In the genomic region with DNA sequence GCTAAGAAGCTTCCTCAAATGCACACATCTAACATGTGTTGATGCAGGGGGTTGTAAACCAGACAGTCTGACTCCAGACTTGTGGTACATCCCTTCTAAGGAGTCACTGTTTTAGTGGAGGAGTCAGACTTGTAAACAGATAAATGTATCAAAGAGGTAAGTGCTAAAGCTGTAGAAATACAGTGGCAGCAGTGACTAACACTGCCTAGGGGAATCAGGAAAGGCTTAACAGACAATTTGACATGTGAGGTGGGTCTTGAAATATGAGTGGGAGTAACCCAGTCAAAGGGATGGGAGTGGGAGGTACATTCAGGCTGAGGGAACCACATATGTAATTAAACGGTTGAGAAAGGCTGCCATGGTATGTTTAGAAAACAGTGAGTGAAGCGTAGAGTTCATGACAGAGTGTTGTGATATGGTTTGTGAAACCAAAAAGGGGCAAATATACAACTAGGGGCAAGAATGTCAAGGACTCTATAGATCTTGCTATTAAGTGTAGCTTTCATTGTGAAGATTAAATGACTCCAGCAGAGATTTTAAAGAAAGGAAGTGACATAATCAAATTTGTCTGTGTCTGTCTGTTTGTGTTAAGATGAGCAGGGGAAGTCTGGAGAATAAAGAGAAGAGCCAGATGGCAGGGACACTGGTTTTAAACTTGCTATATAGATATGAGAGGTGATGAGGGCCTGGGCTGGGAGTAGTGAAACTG, we compare ENCODE assay signal across 16 cellular contexts. TPM values are rescaled to one million over a fixed set of nuclear protein-coding genes. Genes with fewer than 3 reads are reported as not detected.
A peak's percentile ranks its signal among the peaks of the same experiment; 100 is the strongest.
DNase-seq lines count a peak whose midpoint lies in the region; ATAC-seq, FAIRE-seq and TF ChIP-seq lines count a peak whose summit lies in the region.
"Had no signal": no experiment of that assay in that cellular context is flagged by ENCODE, and none has a peak within 500 bp of the region (broad histone marks: within the 10 kb centered on the region; RNA-seq: fewer than 3 reads in every experiment).

No MANE protein-coding gene starts in this region.

- H3K4me3 ChIP-seq in endothelial cell of umbilical vein (replicated peaks in 1 of 3; ENCODE audit: insufficient read depth in 1 of 3, low read depth in 1 of 3, low read length in 3 of 3), result no peak overlapping the region
- H3K4me3 ChIP-seq: gastrocnemius medialis had no signal

- no peak overlapping the region for H3K4me3 Mint-ChIP-seq in activated naive CD4-positive, alpha-beta T cell treated with anti-CD3 and anti-CD28 coated beads, Interleukin-2, amount 10 ng/mL, durations not matched to agents 7 days and 5 days

- no peak overlapping the region for H3K27ac ChIP-seq in endothelial cell of umbilical vein (ENCODE audit: insufficient read depth, low read depth, low read length)
- H3K27ac ChIP-seq: gastrocnemius medialis, neutrophil had no signal

- no peak overlapping the region for H3K9ac ChIP-seq in endothelial cell of umbilical vein (replicated peaks; ENCODE audit: extremely low read depth, insufficient read depth, low read length)

- no peak for ATAC-seq in HG02938 (IDR thresholded peaks at IDR 0.05; ENCODE audit: unreplicated experiment)
- ATAC-seq: gastrocnemius medialis had no signal

- peaks cover 8% of the 10 kb centered on the region for H3K4me1 Mint-ChIP-seq in activated naive CD4-positive, alpha-beta T cell treated with anti-CD3 and anti-CD28 coated beads, Interleukin-2, amount 10 ng/mL, durations not matched to agents 7 days and 5 days

- H3K4me1 ChIP-seq in endothelial cell of umbilical vein (ENCODE audit: control insufficient read depth, extremely low read depth, insufficient read depth, low read length), result peaks cover 62% of the 10 kb centered on the region
- H3K4me1 ChIP-seq: gastrocnemius medialis had no signal

- BruUV-seq in endothelial cell of umbilical vein (replicated peaks; lab: Mats Ljungman, UMichigan), result no TSS peak

- CTCF ChIA-PET in endothelial cell of umbilical vein (lab: Charles Lee), result interaction anchor here (1.2 to 1.5 kb wide), 2 partner anchors 17 to 752 kb away, joined by 3 read pairs; no protein-coding TSS in a partner anchor
- CTCF ChIA-PET in activated naive CD4-positive, alpha-beta T cell treated with anti-CD3 and anti-CD28 coated beads, Interleukin-2, amount 10 ng/mL, durations not matched to agents 7 days and 5 days (lab: Charles Lee), result interaction anchor here (1.2 to 1.6 kb wide), 2 partner anchors 10 to 22 kb away, joined by 3 read pairs; no protein-coding TSS in a partner anchor

- intact Hi-C loops in endothelial cell of umbilical vein (cut with micrococcal nuclease), result no loop called here

- no peaks in the 10 kb centered on the region for H4K20me1 ChIP-seq in endothelial cell of umbilical vein (replicated peaks; ENCODE audit: control insufficient read depth, extremely low read depth, insufficient read depth, low read length)

- no peaks in the 10 kb centered on the region for H3K27me3 ChIP-seq in endothelial cell of umbilical vein (ENCODE audit: control insufficient read depth in 2 of 2, insufficient read depth in 2 of 2, low read length in 2 of 2)

- peak overlapping the region; percentile 0 for H2AFZ ChIP-seq in endothelial cell of umbilical vein (ENCODE audit: low read depth, low read length)

- DNase-seq in GM12891 (ENCODE audit: insufficient read length, low spot score) (no peak), endothelial cell of umbilical vein (ENCODE audit: low read depth, low spot score) (no peak), renal cortical epithelial cell (ENCODE audit: low read depth) (peak; percentile 56), Ammon's horn (ENCODE audit: low spot score) (no peak)
- no peak for DNase-seq in activated naive CD4-positive, alpha-beta T cell treated with anti-CD3 and anti-CD28 coated beads, Interleukin-2, amount 10 ng/mL, durations not matched to agents 7 days and 5 days
- DNase-seq: activated CD4-positive, alpha-beta T cell treated with anti-CD3 and anti-CD28 coated beads for 48 hours; activated gamma-delta T cell treated with Interleukin-2 at 50 U/mL for 16 hours; gastrocnemius medialis; NCI-H510A treated with DMSO at 0.1 percent for 48 hours; stimulated activated CD4-positive, alpha-beta T cell treated with anti-CD3 and anti-CD28 coated beads, Interleukin-2, amount 100 ng/mL, for 24 hours; stimulated activated naive CD4-positive, alpha-beta T cell; SW 1271 had no signal

- H3K4me2 ChIP-seq in endothelial cell of umbilical vein (ENCODE audit: insufficient read depth, low read length), result no peak overlapping the region

- POLR2A ChIA-PET in endothelial cell of umbilical vein (lab: Charles Lee), result no interaction called here

- H3K36me3 Mint-ChIP-seq in activated naive CD4-positive, alpha-beta T cell treated with anti-CD3 and anti-CD28 coated beads, Interleukin-2, amount 10 ng/mL, durations not matched to agents 7 days and 5 days, result no peaks in the 10 kb centered on the region

- H3K79me2 ChIP-seq in endothelial cell of umbilical vein (ENCODE audit: control insufficient read depth, insufficient read depth, low read length), result no peaks in the 10 kb centered on the region

- dilution Hi-C loops in endothelial cell of umbilical vein (cut with MboI; ENCODE audit: extremely low pct_ligation_motif_present, low sequenced_read_pairs), result no loop called here

- peak; percentile 47 for FAIRE-seq in GM12891 (lab: Jason Lieb, UNC)
- no peak for FAIRE-seq in endothelial cell of umbilical vein (lab: Jason Lieb, UNC)
- FAIRE-seq: D721Med had no signal

- H3K36me3 ChIP-seq in endothelial cell of umbilical vein (ENCODE audit: control insufficient read depth in 2 of 2, extremely low read depth in 1 of 2, insufficient read depth in 2 of 2, low read length in 2 of 2), result no peaks in the 10 kb centered on the region
- H3K36me3 ChIP-seq: gastrocnemius medialis, neutrophil had no signal

- no peaks in the 10 kb centered on the region for H3K9me3 ChIP-seq in endothelial cell of umbilical vein (replicated peaks; ENCODE audit: control insufficient read depth, insufficient read depth, low read length)
- H3K9me3 ChIP-seq: gastrocnemius medialis, neutrophil had no signal

- no peak for TF ChIP-seq CTCF in endothelial cell of umbilical vein (IDR thresholded peaks at IDR 0.05; ENCODE audit: extremely low read depth in 1 of 2, insufficient read depth in 1 of 2, low read depth in 1 of 2, low read length in 2 of 2)

- no peaks in the 10 kb centered on the region for H3K9me1 ChIP-seq in endothelial cell of umbilical vein (replicated peaks; ENCODE audit: control insufficient read depth, extremely low read depth, insufficient read depth, low read length)

- H3K27ac Mint-ChIP-seq in activated naive CD4-positive, alpha-beta T cell treated with anti-CD3 and anti-CD28 coated beads, Interleukin-2, amount 10 ng/mL, durations not matched to agents 7 days and 5 days, result no peak overlapping the region

- peaks cover 24% of the 10 kb centered on the region for H3K27me3 Mint-ChIP-seq in activated naive CD4-positive, alpha-beta T cell treated with anti-CD3 and anti-CD28 coated beads, Interleukin-2, amount 10 ng/mL, durations not matched to agents 7 days and 5 days

- no peaks in the 10 kb centered on the region for H3K9me3 Mint-ChIP-seq in activated naive CD4-positive, alpha-beta T cell treated with anti-CD3 and anti-CD28 coated beads, Interleukin-2, amount 10 ng/mL, durations not matched to agents 7 days and 5 days

- TF ChIP-seq POLR2A in GM12891 (IDR thresholded peaks at IDR 0.05; ENCODE audit: low read depth, low read length), result no peak
- TF ChIP-seq POLR2A in endothelial cell of umbilical vein (IDR thresholded peaks at IDR 0.05; ENCODE audit: low read depth, low read length), result no peak

TF ChIP-seq in GM12891, 5 proteins besides CTCF, POLR2A, EP300 and RAD21:
- TF ChIP-seq POU2F2 (IDR thresholded peaks at IDR 0.05; ENCODE audit: low read depth, low read length), result no peak
- no peak for TF ChIP-seq POLR2AphosphoS5 (IDR thresholded peaks at IDR 0.05; ENCODE audit: low read depth, low read length)
- no peak for TF ChIP-seq PAX5 (IDR thresholded peaks at IDR 0.05; ENCODE audit: insufficient read depth, low read length, severe bottlenecking)
- no peak for TF ChIP-seq TAF1 (IDR thresholded peaks at IDR 0.05; ENCODE audit: low read depth, low read length)
- TF ChIP-seq SPI1 (IDR thresholded peaks at IDR 0.05; ENCODE audit: low read depth, low read length), result no peak

TF ChIP-seq in PFSK-1, 5 proteins besides CTCF, POLR2A, EP300 and RAD21:
- TF ChIP-seq FOXP2 (optimal IDR thresholded peaks at IDR 0.05; ENCODE audit: borderline replicate concordance, extremely low read depth, extremely low read length, insufficient read depth), result no peak
- peak; percentile 15; the same call in 1 of the 2 replicates for TF ChIP-seq SIN3A (IDR thresholded peaks at IDR 0.05; ENCODE audit: borderline replicate concordance, insufficient read depth, low read length)

TF ChIP-seq in endothelial cell of umbilical vein, 7 proteins besides CTCF, POLR2A, EP300 and RAD21:
- TF ChIP-seq EZH2 (IDR thresholded peaks at IDR 0.05; ENCODE audit: borderline replicate concordance, low read depth, low read length, severe bottlenecking) (no peak), MYC (IDR thresholded peaks at IDR 0.05; ENCODE audit: low read depth, low read length) (no peak), POLR2AphosphoS5 (IDR thresholded peaks at IDR 0.05; ENCODE audit: insufficient read depth, low read depth, low read length) (no peak), JUN (IDR thresholded peaks at IDR 0.05; ENCODE audit: borderline replicate concordance, insufficient read depth, insufficient read length, low read depth) (no peak), GATA2 (IDR thresholded peaks at IDR 0.05; ENCODE audit: insufficient read depth, insufficient read length, low read depth, low read length) (no peak), FOS (IDR thresholded peaks at IDR 0.05; ENCODE audit: borderline replicate concordance, insufficient read depth, low read length) (no peak)
- TF ChIP-seq, protein P1, sequence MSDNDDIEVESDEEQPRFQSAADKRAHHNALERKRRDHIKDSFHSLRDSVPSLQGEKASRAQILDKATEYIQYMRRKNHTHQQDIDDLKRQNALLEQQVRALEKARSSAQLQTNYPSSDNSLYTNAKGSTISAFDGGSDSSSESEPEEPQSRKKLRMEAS (IDR thresholded peaks at IDR 0.05; ENCODE audit: insufficient read depth, insufficient read length), result no peak

RNA-seq across cellular contexts. Expression of a gene that starts 11.2 kb away (rescaled TPM):
- 13.2 TPM for polyA plus RNA-seq in GM12891 (2012; ENCODE audit: low read depth, missing spikeins)
- polyA plus RNA-seq in PFSK-1 (2012; ENCODE audit: insufficient read length, low read depth), result 3.7 TPM
- 118 and 138 TPM in 2 replicates for total RNA-seq in endothelial cell of umbilical vein
- polyA plus RNA-seq in endothelial cell of umbilical vein, result 37.8 and 46.3 TPM in 2 replicates
- 70.8 and 74.0 TPM in 2 replicates for polyA plus RNA-seq in endothelial cell of umbilical vein (2011; cell fraction: cytosol; rRNA removed)
- polyA plus RNA-seq in endothelial cell of umbilical vein (2011; cell fraction: nucleus; rRNA removed), result 98.9 and 116 TPM in 2 replicates
- polyA plus RNA-seq in endothelial cell of umbilical vein (2012), result 90.5 and 105 TPM in 2 replicates
- 125 and 146 TPM in 2 replicates for polyA minus RNA-seq in endothelial cell of umbilical vein
- 12.1 TPM for polyA minus RNA-seq in endothelial cell of umbilical vein (2011; cell fraction: cytosol; rRNA and poly(A)+ RNA removed)
- 192 and 259 TPM in 2 replicates for polyA minus RNA-seq in endothelial cell of umbilical vein (2011; cell fraction: nucleus; rRNA and poly(A)+ RNA removed)
- 379 and 447 TPM in 2 replicates for total RNA-seq in renal cortical epithelial cell
